ENCODE assay signal across 8 cellular contexts in genomic region chr4:16916719-16917337, GRCh38.
DNase-seq lines count a peak whose midpoint lies in the region; TF ChIP-seq lines count a peak whose summit lies in the region.

No MANE protein-coding gene starts in this region.

- H3K4me3 ChIP-seq in GM12875 (ENCODE audit: low read depth, low read length) (no peak overlapping the region), LNCaP clone FGC (ENCODE audit: low read depth, low read length) (no peak overlapping the region)

- peak; percentile 97 for TF ChIP-seq CTCF in GM12875 (IDR thresholded peaks at IDR 0.05; ENCODE audit: borderline replicate concordance, insufficient read depth, low read depth, low read length)
- TF ChIP-seq CTCF in LNCaP clone FGC (IDR thresholded peaks at IDR 0.05; ENCODE audit: control insufficient read depth, extremely low read depth, insufficient read depth): peak; percentile 99

- DNase-seq in HCEC 1CT (peak; percentile 3), LNCaP clone FGC (ENCODE audit: low read depth) (peak; percentile 52), T-helper 2 cell (peak; percentile 14 to 73 (median 45)), amniotic epithelial cell (ENCODE audit: low read depth) (peak; percentile 24), left kidney (ENCODE audit: low read depth, low spot score) (peak; percentile 60), glomerular visceral epithelial cell (ENCODE audit: extremely low spot score) (no peak)
- DNase-seq in stimulated activated CD8-positive, alpha-beta memory T cell treated with anti-CD3 and anti-CD28 coated beads, Interleukin-7, amount 100 ng/mL, for 1 hour (ENCODE audit: low read depth in 2 of 2): peak; percentile 38 to 40
